Comparison of ENCODE assay signal across 1 cellular context in the genomic region with DNA sequence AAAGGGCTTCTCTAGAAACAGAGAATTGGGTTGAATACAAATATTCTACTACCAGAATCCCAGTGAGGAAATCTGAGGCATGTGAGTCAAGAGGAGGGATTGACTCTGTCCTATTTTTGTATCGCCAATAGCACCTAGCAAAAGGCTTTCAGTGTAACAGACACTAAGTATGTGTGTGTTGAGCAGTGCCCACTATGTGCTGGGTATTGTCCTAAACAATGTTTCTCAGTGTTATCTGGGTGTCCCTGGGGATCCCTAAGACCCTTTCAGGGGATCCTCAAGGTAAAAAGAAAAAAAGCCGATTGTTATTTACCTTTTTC.
TF ChIP-seq lines count a peak whose summit lies in the region.

No MANE protein-coding gene starts in this region.

TF ChIP-seq in H1, 55 proteins besides CTCF, POLR2A, EP300 and RAD21:
- TF ChIP-seq POLR2AphosphoS5 (IDR thresholded peaks at IDR 0.05; ENCODE audit: low read depth, low read length) (no peak), MAFK (IDR thresholded peaks at IDR 0.05; ENCODE audit: low read depth, low read length) (no peak), JUN (IDR thresholded peaks at IDR 0.05; ENCODE audit: low read depth, low read length) (no peak), PHF8 (conservative IDR thresholded peaks at IDR 0.05; ENCODE audit: low read depth, low read length) (no peak)
- TF ChIP-seq, protein P1, sequence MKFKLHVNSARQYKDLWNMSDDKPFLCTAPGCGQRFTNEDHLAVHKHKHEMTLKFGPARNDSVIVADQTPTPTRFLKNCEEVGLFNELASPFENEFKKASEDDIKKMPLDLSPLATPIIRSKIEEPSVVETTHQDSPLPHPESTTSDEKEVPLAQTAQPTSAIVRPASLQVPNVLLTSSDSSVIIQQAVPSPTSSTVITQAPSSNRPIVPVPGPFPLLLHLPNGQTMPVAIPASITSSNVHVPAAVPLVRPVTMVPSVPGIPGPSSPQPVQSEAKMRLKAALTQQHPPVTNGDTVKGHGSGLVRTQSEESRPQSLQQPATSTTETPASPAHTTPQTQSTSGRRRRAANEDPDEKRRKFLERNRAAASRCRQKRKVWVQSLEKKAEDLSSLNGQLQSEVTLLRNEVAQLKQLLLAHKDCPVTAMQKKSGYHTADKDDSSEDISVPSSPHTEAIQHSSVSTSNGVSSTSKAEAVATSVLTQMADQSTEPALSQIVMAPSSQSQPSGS (IDR thresholded peaks at IDR 0.05; ENCODE audit: low read length) = no peak
